27 cellular contexts compared by ENCODE assay signal in the genomic region with DNA sequence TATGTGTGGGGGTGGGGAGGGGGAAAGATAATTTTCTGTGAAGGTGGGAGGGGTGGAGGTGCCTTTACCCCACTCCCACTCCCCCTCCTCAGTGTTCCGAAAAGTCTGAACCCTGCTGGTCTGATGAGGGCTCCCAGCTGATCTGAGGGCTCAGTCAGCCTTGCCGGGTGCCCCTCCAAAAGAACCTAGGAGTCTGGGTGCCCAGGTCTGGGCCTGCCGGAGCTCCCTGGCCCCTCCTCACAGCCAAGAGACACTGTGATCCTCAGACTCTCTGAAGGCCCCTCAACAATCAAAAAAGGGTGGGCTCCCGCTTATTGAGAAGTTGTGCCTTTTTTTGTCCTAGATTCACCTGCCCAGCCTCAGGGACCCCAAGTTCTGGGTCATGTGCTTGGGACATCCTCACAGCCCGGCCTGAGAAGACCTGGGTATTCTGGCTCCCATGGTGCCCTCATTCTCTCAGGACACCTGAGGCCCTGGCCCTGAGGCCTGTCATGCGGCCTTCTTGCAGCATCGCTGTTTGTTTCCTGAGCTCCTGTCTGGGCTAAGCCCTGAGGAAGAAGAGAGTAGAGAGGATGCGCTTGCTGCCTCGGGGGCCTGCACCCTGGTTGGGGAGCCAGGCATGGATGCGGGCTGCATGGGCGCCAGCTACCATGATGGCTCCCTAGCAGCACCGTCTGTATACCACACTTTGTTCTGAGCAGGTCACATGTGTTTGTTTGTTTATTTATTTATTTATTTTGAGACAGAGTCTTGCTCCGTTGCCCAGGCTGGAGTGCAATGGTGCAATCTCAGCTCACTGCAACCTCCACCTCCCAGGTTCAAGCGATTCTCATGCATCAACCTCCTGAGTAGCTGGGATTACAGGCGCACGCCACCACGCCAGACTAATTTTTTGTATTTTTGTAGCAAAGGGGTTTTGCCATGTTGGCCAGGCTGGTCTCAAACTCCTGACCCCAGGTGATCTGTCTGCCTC. TPM values are rescaled to one million over a fixed set of nuclear protein-coding genes. Genes with fewer than 3 reads are reported as not detected.
DNase-seq lines count a peak whose midpoint lies in the region; ATAC-seq, FAIRE-seq and TF ChIP-seq lines count a peak whose summit lies in the region.
"Had no signal": no experiment of that assay in that cellular context is flagged by ENCODE, and none has a peak within 500 bp of the region (broad histone marks: within the 10 kb centered on the region; RNA-seq: fewer than 3 reads in every experiment).

No MANE protein-coding gene starts in this region.

- CTCF ChIA-PET in A549 (lab: Yijun Ruan, JAX) (interaction anchor here (0.8 to 12.5 kb wide), 11 partner anchors 12 to 203 kb away, joined by 3 to 115 read pairs (median 7); partner anchors contain the start of gene SDC1), WTC11 (lab: Charles Lee) (interaction anchor here (1.0 to 1.8 kb wide), 5 partner anchors 10 to 166 kb away, joined by 3 to 6 read pairs (median 5); no protein-coding TSS in a partner anchor)

- no peak for FAIRE-seq in A549 (lab: Jason Lieb, UNC)
- FAIRE-seq: endometrium had no signal

- peaks cover 2% of the 10 kb centered on the region for H3K4me1 Mint-ChIP-seq in WTC11
- H3K4me1 Mint-ChIP-seq in natural killer cell treated with Interleukin-12 subunit alpha and Interleukin-12 subunit beta and Interleukin-15 and Interleukin-18, amount 100 ng/mL, for 72 hours (ENCODE audit: low read depth in 2 of 2) = no peaks in the 10 kb centered on the region
- H3K4me1 Mint-ChIP-seq: naive B cell had no signal

- 95% methylated on average over 17 of the region's 17 CpGs for WGBS in A549 (ENCODE audit: missing lambda C conversion rate)
- whole genome bisulfite sequencing in right lobe of liver (ENCODE audit: insufficient coverage, low coverage, low lambda C conversion rate, missing lambda C conversion rate) = 63% methylated on average over 3 of the region's 17 CpGs

- TF ChIP-seq EP300 in A549 (IDR thresholded peaks at IDR 0.05) = no peak

- H3K27me3 Mint-ChIP-seq in WTC11 (ENCODE audit: low read depth) = no peaks in the 10 kb centered on the region
- H3K27me3 Mint-ChIP-seq in natural killer cell treated with Interleukin-12 subunit alpha and Interleukin-12 subunit beta and Interleukin-15 and Interleukin-18, amount 100 ng/mL, for 72 hours = peaks cover 3 to 8% of the 10 kb centered on the region in 2 donors

- TF ChIP-seq CTCF in A549 (IDR thresholded peaks at IDR 0.05) (no peak), WTC11 (IDR thresholded peaks at IDR 0.05) (no peak), right lobe of liver (IDR thresholded peaks at IDR 0.05) (no peak)

- H3K4me2 ChIP-seq in A549 = peak overlapping the region; percentile 77
- H3K4me2 ChIP-seq: BLaER1 treated with 17β-estradiol and CSF1 and Interleukin-3, amounts not matched to agents 10 nM and 100 nM had no signal

- peak overlapping the region; percentile 90 to 98 for H3K27ac ChIP-seq in A549
- peak overlapping the region; percentile 80 to 88 (median 87) for H3K27ac ChIP-seq in right lobe of liver
- peak overlapping the region in 19 of 21 experiments; percentile 16 to 85 (median 77) for H3K27ac ChIP-seq in skin epidermis
- H3K27ac ChIP-seq: BLaER1 treated with 17β-estradiol and CSF1 and Interleukin-3, amounts not matched to agents 10 nM and 100 nM; cardiac muscle cell; HL-60 had no signal

- intact Hi-C loops in right lobe of liver (cut with DNase I) = loop anchor here (5.0 to 10.0 kb wide), 2 partner anchors 34 to 46 kb away; no protein-coding TSS in a partner anchor

- H3K27ac Mint-ChIP-seq in WTC11 = no peak overlapping the region
- no peak overlapping the region for H3K27ac Mint-ChIP-seq in natural killer cell treated with Interleukin-12 subunit alpha and Interleukin-12 subunit beta and Interleukin-15 and Interleukin-18, amount 100 ng/mL, for 72 hours
- H3K27ac Mint-ChIP-seq: activated naive CD4-positive, alpha-beta T cell treated with anti-CD3 and anti-CD28 coated beads, Interleukin-2, amount 50 U/mL, for 72 hours; naive B cell had no signal

- H3K4me3 ChIP-seq in A549 (no peak overlapping the region), right lobe of liver (no peak overlapping the region), skin epidermis (no peak overlapping the region)
- H3K4me3 ChIP-seq: BLaER1 treated with 17β-estradiol and CSF1 and Interleukin-3, amounts not matched to agents 10 nM and 100 nM; cardiac muscle cell; HAP-1 had no signal

- no peaks in the 10 kb centered on the region for H3K9me3 ChIP-seq in A549
- H3K9me3 ChIP-seq in right lobe of liver = no peaks in the 10 kb centered on the region
- H3K9me3 ChIP-seq: BLaER1 treated with 17β-estradiol and CSF1 and Interleukin-3, amounts not matched to agents 10 nM and 100 nM; HAP-1 had no signal

- H3K27me3 ChIP-seq in right lobe of liver = no peaks in the 10 kb centered on the region
- H3K27me3 ChIP-seq: BLaER1 treated with 17β-estradiol and CSF1 and Interleukin-3, amounts not matched to agents 10 nM and 100 nM; cardiac muscle cell had no signal

- POLR2A ChIA-PET in A549 (lab: Yijun Ruan, JAX) (interaction anchor here (2.2 kb wide), 1 partner anchor 44 kb away, joined by 14 read pairs; the partner anchor contains the start of gene SDC1), WTC11 (lab: Charles Lee) (interaction anchor here (0.6 kb wide), 1 partner anchor 172 kb away, joined by 8 read pairs; no protein-coding TSS in a partner anchor)

- TF ChIP-seq POLR2A in A549 (IDR thresholded peaks at IDR 0.05; ENCODE audit: low read length) (no peak), right lobe of liver (IDR thresholded peaks at IDR 0.05) (no peak)

- DNase-seq in A549 (ENCODE audit: low read depth in 1 of 2, low spot score in 1 of 2) (no peak), WTC11 (ENCODE audit: low spot score) (no peak), right lobe of liver (peak in 1 of 3 donors; percentile 43), Ammon's horn (ENCODE audit: low spot score) (no peak), SHP77 treated with DMSO at 0.1 percent for 48 hours (lab: John Stamatoyannopoulos, UW) (no peak)
- no peak for DNase-seq in natural killer cell treated with Interleukin-12 subunit alpha and Interleukin-12 subunit beta and Interleukin-15 and Interleukin-18, amount 100 ng/mL, for 72 hours (ENCODE audit: low spot score)
- DNase-seq: activated CD4-positive, alpha-beta T cell treated with anti-CD3 and anti-CD28 coated beads, Interleukin-2, amount 50 U/mL, for 1 hour; anterior cingulate cortex; dermis blood vessel endothelial cell; mesenchymal stem cell; naive B cell; NCI-H1092 treated with DMSO at 0.1 percent for 48 hours; NCI-H1930; NCI-H2227 treated with DMSO at 0.1 percent for 48 hours; retina; RPMI8226; stimulated activated CD4-positive, alpha-beta T cell treated with anti-CD3 and anti-CD28 coated beads, Interleukin-4, amount 100 ng/mL, for 4 hours; stimulated activated naive CD4-positive, alpha-beta T cell had no signal

- H3K36me3 ChIP-seq in right lobe of liver = no peaks in the 10 kb centered on the region
- H3K36me3 ChIP-seq: BLaER1 treated with 17β-estradiol and CSF1 and Interleukin-3, amounts not matched to agents 10 nM and 100 nM; cardiac muscle cell; HAP-1 had no signal

- H3K4me3 Mint-ChIP-seq in WTC11 = no peak overlapping the region
- no peak overlapping the region for H3K4me3 Mint-ChIP-seq in natural killer cell treated with Interleukin-12 subunit alpha and Interleukin-12 subunit beta and Interleukin-15 and Interleukin-18, amount 100 ng/mL, for 72 hours
- H3K4me3 Mint-ChIP-seq: naive B cell had no signal

- no peak for TF ChIP-seq RAD21 in A549 (conservative IDR thresholded peaks at IDR 0.05 in 1 of 2, IDR thresholded peaks at IDR 0.05 in 1 of 2)

- H3K9me3 Mint-ChIP-seq in WTC11 = no peaks in the 10 kb centered on the region
- H3K9me3 Mint-ChIP-seq in natural killer cell treated with Interleukin-12 subunit alpha and Interleukin-12 subunit beta and Interleukin-15 and Interleukin-18, amount 100 ng/mL, for 72 hours = no peaks in the 10 kb centered on the region
- H3K9me3 Mint-ChIP-seq: activated naive CD4-positive, alpha-beta T cell treated with anti-CD3 and anti-CD28 coated beads, Interleukin-2, amount 50 U/mL, for 72 hours; naive B cell had no signal

- H3K4me1 ChIP-seq in A549 = peaks cover 77% of the 10 kb centered on the region
- H3K4me1 ChIP-seq in right lobe of liver = peaks cover 0 to 77% (median 42%) of the 10 kb centered on the region in 4 donors
- H3K4me1 ChIP-seq: HAP-1 had no signal

- H3K36me3 Mint-ChIP-seq in WTC11 = no peaks in the 10 kb centered on the region
- H3K36me3 Mint-ChIP-seq in natural killer cell treated with Interleukin-12 subunit alpha and Interleukin-12 subunit beta and Interleukin-15 and Interleukin-18, amount 100 ng/mL, for 72 hours = no peaks in the 10 kb centered on the region
- H3K36me3 Mint-ChIP-seq: activated naive CD4-positive, alpha-beta T cell treated with anti-CD3 and anti-CD28 coated beads, Interleukin-2, amount 50 U/mL, for 72 hours; naive B cell had no signal

- ATAC-seq in A549 (no peak), WTC11 (no peak), right lobe of liver (no peak), HG02885 (IDR thresholded peaks at IDR 0.05; ENCODE audit: poor library complexity, unreplicated experiment) (no peak)
- no peak for ATAC-seq in natural killer cell treated with Interleukin-12 subunit alpha and Interleukin-12 subunit beta and Interleukin-15 and Interleukin-18, amount 100 ng/mL, for 72 hours
- ATAC-seq: activated naive CD4-positive, alpha-beta T cell treated with anti-CD3 and anti-CD28 coated beads, Interleukin-2, amount 50 U/mL, for 72 hours; SK-N-SH treated with all-trans-retinoic acid at 6 μM for 48 hours had no signal

TF ChIP-seq in A549, 52 proteins besides CTCF, POLR2A, EP300 and RAD21 (continues in another document):
- TF ChIP-seq GATA3 (IDR thresholded peaks at IDR 0.05; ENCODE audit: borderline replicate concordance) (no peak), POLR2AphosphoS2 (conservative IDR thresholded peaks at IDR 0.05; ENCODE audit: low read length) (no peak), MAFK (IDR thresholded peaks at IDR 0.05; ENCODE audit: partially characterized antibody) (no peak), PHF8 (IDR thresholded peaks at IDR 0.05; ENCODE audit: borderline replicate concordance, low read depth) (no peak)

TF ChIP-seq in WTC11, 78 proteins besides CTCF, POLR2A, EP300 and RAD21 (continues in another document):
- TF ChIP-seq GABPB1 (CRISPR knock-in tag; IDR thresholded peaks at IDR 0.05) = 0 out of 2 replicates have a peak, but pooled peaks have one; percentile 21

RNA-seq across cellular contexts. Expression of gene SDC1, which starts 44.0 kb away (rescaled TPM):
- polyA plus RNA-seq in A549 (2011; rRNA removed) (97.1 and 116 TPM in 2 replicates), A549 (2017; fragmentation: RNase III; extraction: RNeasy Plus Mini Kit Qiagen cat#74134 plus additional on column Dnase treatment) (157 to 171 TPM (median 166 TPM) in 3 replicates)
- polyA plus RNA-seq in A549 (2012; cell fraction: cytosol; rRNA removed) = 123 and 215 TPM in 2 replicates
- 279 and 455 TPM in 2 replicates for polyA plus RNA-seq in A549 (2012; cell fraction: nucleus; rRNA removed)
- 92.8 and 113 TPM in 2 replicates for polyA minus RNA-seq in A549 (2011; rRNA and poly(A)+ RNA removed)
- total RNA-seq in WTC11 (2021) (47.3 to 52.6 TPM (median 52.6 TPM) in 3 replicates), right lobe of liver (100 to 1,000 TPM; 260 to 452 (median 415) TPM)
- not detected for total RNA-seq in natural killer cell treated with Interleukin-12 subunit alpha and Interleukin-12 subunit beta and Interleukin-15 and Interleukin-18, amount 100 ng/mL, for 72 hours

Comparison
In these comparisons a context has a peak if more than half of its experiments do, and no peak if none do; other contexts are left out.
1. RNA of gene SDC1, which starts 44.0 kb away (total RNA-seq): 260 to 452 TPM in right lobe of liver and 47.3 to 52.6 TPM in WTC11; not detected in natural killer cell treated with Interleukin-12 subunit alpha and Interleukin-12 subunit beta and Interleukin-15 and Interleukin-18, amount 100 ng/mL, for 72 hours; every median in the first group is over 10 times any median in the second.
2. Peak in every context shown above with its lines, with median percentiles within 50 percentile points of each other: H3K27ac ChIP-seq.